ENCODE assay signal across 14 cellular contexts in genomic region chr1:109927356-109927755, GRCh38. TPM values are rescaled to one million over a fixed set of nuclear protein-coding genes. Genes with fewer than 3 reads are reported as not detected.
DNase-seq lines count a peak whose midpoint lies in the region; ATAC-seq and TF ChIP-seq lines count a peak whose summit lies in the region.
"Had no signal": no experiment of that assay in that cellular context is flagged by ENCODE, and none has a peak within 500 bp of the region (broad histone marks: within the 10 kb centered on the region; RNA-seq: fewer than 3 reads in every experiment).

No MANE protein-coding gene starts in this region.

- H3K36me3 Mint-ChIP-seq in CD4-positive, CD25-positive, alpha-beta regulatory T cell: peaks cover 57% of the 10 kb centered on the region
- H3K36me3 Mint-ChIP-seq in chondrocyte (ENCODE audit: low read depth) (peaks cover 32% of the 10 kb centered on the region), mesothelial cell of epicardium (peaks cover 36% of the 10 kb centered on the region), T-helper 17 cell (ENCODE audit: low read depth) (peaks cover 15% of the 10 kb centered on the region)
- H3K36me3 Mint-ChIP-seq: immature natural killer cell, naive B cell had no signal

- H3K4me1 Mint-ChIP-seq in CD4-positive, CD25-positive, alpha-beta regulatory T cell: peaks cover 0 to 9% (median 4%) of the 10 kb centered on the region in 4 donors
- H3K4me1 Mint-ChIP-seq in chondrocyte (ENCODE audit: low read depth) (peaks cover 52% of the 10 kb centered on the region), mesothelial cell of epicardium (peaks cover 25% of the 10 kb centered on the region), T-helper 17 cell (peaks cover 9% of the 10 kb centered on the region)
- H3K4me1 Mint-ChIP-seq: immature natural killer cell, naive B cell had no signal

- no peaks in the 10 kb centered on the region for H3K4me1 ChIP-seq in CD4-positive, CD25-positive, alpha-beta regulatory T cell (ENCODE audit: control insufficient read depth, insufficient read depth, low read length, poor library complexity, severe bottlenecking)
- H3K4me1 ChIP-seq in spleen: peaks cover 4 to 89% (median 48%) of the 10 kb centered on the region in 6 donors

- intact Hi-C loops in spleen (cut with DNase I; ENCODE audit: low total_unique reads): no loop called here

- H3K9me3 Mint-ChIP-seq in CD4-positive, CD25-positive, alpha-beta regulatory T cell: no peaks in the 10 kb centered on the region
- H3K9me3 Mint-ChIP-seq in chondrocyte (ENCODE audit: low read depth) (peaks cover 4% of the 10 kb centered on the region), mesothelial cell of epicardium (peaks cover 3% of the 10 kb centered on the region)
- H3K9me3 Mint-ChIP-seq: immature natural killer cell had no signal

- peaks cover 76% of the 10 kb centered on the region for H3K36me3 ChIP-seq in CD4-positive, CD25-positive, alpha-beta regulatory T cell (ENCODE audit: control insufficient read depth, insufficient read depth, low read length)
- peaks cover 0 to 86% (median 63%) of the 10 kb centered on the region in 6 donors for H3K36me3 ChIP-seq in spleen

- no peak overlapping the region for H3K27ac ChIP-seq in CD4-positive, CD25-positive, alpha-beta regulatory T cell (ENCODE audit: insufficient read depth, low read length, poor library complexity, severe bottlenecking)
- peak overlapping the region; percentile 8 to 85 (median 67) for H3K27ac ChIP-seq in spleen

- WGBS in spleen, 5 donors: 73 to 89% (median 81%) methylated on average over 6 to 7 of the region's 7 CpGs

- peak overlapping the region in 2 of 3 donors; percentile 42 to 58 for H3K27ac Mint-ChIP-seq in CD4-positive, CD25-positive, alpha-beta regulatory T cell
- H3K27ac Mint-ChIP-seq in chondrocyte (ENCODE audit: unreplicated experiment): peak overlapping the region; percentile 93
- peak overlapping the region; percentile 81 for H3K27ac Mint-ChIP-seq in mesothelial cell of epicardium
- H3K27ac Mint-ChIP-seq in T-helper 17 cell: no peak overlapping the region
- H3K27ac Mint-ChIP-seq: immature natural killer cell, naive B cell had no signal

- TF ChIP-seq POLR2A in spleen (IDR thresholded peaks at IDR 0.05): no peak

- no peaks in the 10 kb centered on the region for H3K9me3 ChIP-seq in CD4-positive, CD25-positive, alpha-beta regulatory T cell (ENCODE audit: control insufficient read depth in 2 of 2, low read length in 2 of 2)
- H3K9me3 ChIP-seq in spleen (no peaks in the 10 kb centered on the region), T-helper 17 cell (ENCODE audit: control insufficient read depth, low read length, poor library complexity, severe bottlenecking) (no peaks in the 10 kb centered on the region)

- no peak for TF ChIP-seq CTCF in chondrocyte (IDR thresholded peaks at IDR 0.05)
- no peak for TF ChIP-seq CTCF in mesothelial cell of epicardium (IDR thresholded peaks at IDR 0.05; ENCODE audit: unreplicated experiment)
- no peak for TF ChIP-seq CTCF in spleen (IDR thresholded peaks at IDR 0.05 in 8 of 11, conservative IDR thresholded peaks at IDR 0.05 in 3 of 11)

- peaks cover 3% of the 10 kb centered on the region for H3K27me3 Mint-ChIP-seq in CD4-positive, CD25-positive, alpha-beta regulatory T cell
- H3K27me3 Mint-ChIP-seq in chondrocyte (ENCODE audit: low read depth) (no peaks in the 10 kb centered on the region), mesothelial cell of epicardium (ENCODE audit: low read depth) (no peaks in the 10 kb centered on the region), T-helper 17 cell (no peaks in the 10 kb centered on the region)

- H3K27me3 ChIP-seq in CD4-positive, CD25-positive, alpha-beta regulatory T cell (ENCODE audit: control insufficient read depth, insufficient read depth, low read length): no peaks in the 10 kb centered on the region
- no peaks in the 10 kb centered on the region for H3K27me3 ChIP-seq in spleen (replicated peaks in 1 of 7)

- ATAC-seq in CD4-positive, CD25-positive, alpha-beta regulatory T cell (ENCODE audit: low read depth in 2 of 2): no peak
- ATAC-seq in T-helper 17 cell: no peak
- ATAC-seq: activated CD4-positive, CD25-positive, alpha-beta regulatory T cell treated with anti-CD3 and anti-CD28 coated beads, Interleukin-2, amount 50 U/mL, for 24 hours had no signal

- no peak for DNase-seq in CD4-positive, CD25-positive, alpha-beta regulatory T cell
- DNase-seq in chondrocyte (ENCODE audit: low spot score) (no peak), mesothelial cell of epicardium (ENCODE audit: low spot score in 2 of 2, unreplicated experiment in 2 of 2) (no peak), spleen (no peak), CD1c-positive myeloid dendritic cell (ENCODE audit: extremely low spot score) (no peak), T-helper 17 cell (no peak), Ammon's horn (ENCODE audit: low spot score) (no peak)
- DNase-seq in activated CD4-positive, alpha-beta T cell treated with anti-CD3 and anti-CD28 coated beads, Interleukin-2, amount 50 U/mL, for 48 hours: no peak
- DNase-seq: activated T-cell treated with anti-CD3 and anti-CD28 coated beads for 4 hours, immature natural killer cell, naive B cell, NCI-H1105 treated with DMSO at 0.1 percent for 48 hours, NCI-H446 had no signal

- no peak overlapping the region for H3K4me3 Mint-ChIP-seq in CD4-positive, CD25-positive, alpha-beta regulatory T cell
- H3K4me3 Mint-ChIP-seq in chondrocyte (ENCODE audit: unreplicated experiment) (no peak overlapping the region), mesothelial cell of epicardium (no peak overlapping the region), T-helper 17 cell (no peak overlapping the region)
- H3K4me3 Mint-ChIP-seq: immature natural killer cell, naive B cell had no signal

- H3K4me3 ChIP-seq in CD4-positive, CD25-positive, alpha-beta regulatory T cell (ENCODE audit: low read depth, low read length): no peak overlapping the region
- H3K4me3 ChIP-seq in spleen: no peak overlapping the region

RNA-seq across cellular contexts. Expression of gene CSF1, which starts 16.7 kb away (rescaled TPM):
- total RNA-seq in CD4-positive, CD25-positive, alpha-beta regulatory T cell: 28.4 TPM
- polyA plus RNA-seq in CD4-positive, CD25-positive, alpha-beta regulatory T cell: 10 to 100 TPM; 12.2 to 21.1 (median 16.1) TPM
- total RNA-seq in chondrocyte: 15.2 to 19.8 TPM (median 16.8 TPM) in 3 replicates
- 27.1 to 28.9 TPM (median 27.4 TPM) in 3 replicates for total RNA-seq in mesothelial cell of epicardium
- 100 to 1,000 TPM in 4 of 7 donors, 10 to 100 TPM in 3; 54.2 to 207 (median 112) TPM for total RNA-seq in spleen
- 10 to 100 TPM in 1 of 3 donors, 1 to 10 TPM in 2; 5.8 to 17.3 (median 8.1) TPM for polyA plus RNA-seq in spleen
- total RNA-seq in T-helper 17 cell: 10 to 100 TPM; 15.4 to 20.3 TPM

RNA-seq across cellular contexts. Expression of gene AHCYL1, which starts 57.2 kb away (rescaled TPM):
- total RNA-seq in CD4-positive, CD25-positive, alpha-beta regulatory T cell: 27.8 TPM
- polyA plus RNA-seq in CD4-positive, CD25-positive, alpha-beta regulatory T cell: 10 to 100 TPM; 43.4 to 49.3 (median 46.1) TPM
- total RNA-seq in chondrocyte (57.3 to 69.3 TPM (median 59.6 TPM) in 3 replicates), mesothelial cell of epicardium (98.7 to 102 TPM (median 102 TPM) in 3 replicates), spleen (10 to 100 TPM; 47.1 to 65.3 (median 52.7) TPM), T-helper 17 cell (10 to 100 TPM; 16.5 to 21.3 TPM)
- polyA plus RNA-seq in spleen: 10 to 100 TPM; 16.2 to 29.9 (median 21.1) TPM
